In genomic region chr17:17779015-17779611, GRCh38 we compare ENCODE assay signal across 10 cellular contexts. TPM values are rescaled to one million over a fixed set of nuclear protein-coding genes. Genes with fewer than 3 reads are reported as not detected.
DNase-seq lines count a peak whose midpoint lies in the region; ATAC-seq and TF ChIP-seq lines count a peak whose summit lies in the region.
"Had no signal": no experiment of that assay in that cellular context is flagged by ENCODE, and none has a peak within 500 bp of the region (broad histone marks: within the 10 kb centered on the region; RNA-seq: fewer than 3 reads in every experiment).

No MANE protein-coding gene starts in this region.

- DNase-seq in body of pancreas (no peak), right atrium auricular region (ENCODE audit: low spot score) (no peak), prostate gland (ENCODE audit: low spot score) (no peak), glomerular visceral epithelial cell (ENCODE audit: extremely low spot score) (no peak), NOMO-1 treated with DMSO at 0.1 percent for 48 hours (lab: John Stamatoyannopoulos, UW; ENCODE audit: unreplicated experiment) (no peak)
- DNase-seq: NCI-H510A; stimulated activated CD4-positive, alpha-beta T cell treated with anti-CD3 and anti-CD28 coated beads, Interleukin-15, amount 100 ng/mL, for 24 hours had no signal

- no peaks in the 10 kb centered on the region for H3K36me3 ChIP-seq in body of pancreas (replicated peaks in 1 of 2; ENCODE audit: insufficient read depth in 1 of 2, low read depth in 2 of 2)
- no peaks in the 10 kb centered on the region for H3K36me3 ChIP-seq in right atrium auricular region
- no peaks in the 10 kb centered on the region for H3K36me3 ChIP-seq in prostate gland
- H3K36me3 ChIP-seq in urinary bladder (ENCODE audit: insufficient read depth): no peaks in the 10 kb centered on the region

- no peak overlapping the region for H3K4me3 ChIP-seq in body of pancreas
- no peak overlapping the region for H3K4me3 ChIP-seq in right atrium auricular region
- H3K4me3 ChIP-seq in prostate gland: no peak overlapping the region
- no peak overlapping the region for H3K4me3 ChIP-seq in urinary bladder (ENCODE audit: low read depth, low read length)
- H3K4me3 ChIP-seq: SJSA1 had no signal

- intact Hi-C loops in body of pancreas (cut with DNase I): no loop called here
- intact Hi-C loops in prostate gland (cut with DNase I): no loop called here

- TF ChIP-seq CTCF in body of pancreas (IDR thresholded peaks at IDR 0.05) (no peak), right atrium auricular region (IDR thresholded peaks at IDR 0.05) (no peak), prostate gland (IDR thresholded peaks at IDR 0.05) (no peak)

- H3K27me3 ChIP-seq in body of pancreas (no peaks in the 10 kb centered on the region), right atrium auricular region (no peaks in the 10 kb centered on the region), prostate gland (replicated peaks; ENCODE audit: insufficient read depth) (no peaks in the 10 kb centered on the region)
- H3K27me3 ChIP-seq: SJSA1 had no signal

- H3K27ac ChIP-seq in body of pancreas (peak overlapping the region in 3 of 4 donors; percentile 9 to 48 (median 32)), right atrium auricular region (peak overlapping the region; percentile 89 to 97), prostate gland (peak overlapping the region; percentile 57 to 70), urinary bladder (ENCODE audit: low read depth) (peak overlapping the region; percentile 60)
- H3K27ac ChIP-seq: SJSA1 had no signal

- H3K4me1 ChIP-seq in body of pancreas (peaks cover 50% of the 10 kb centered on the region), right atrium auricular region (peaks cover 0 to 69% of the 10 kb centered on the region in 2 donors), prostate gland (replicated peaks) (peaks cover 19% of the 10 kb centered on the region), urinary bladder (ENCODE audit: insufficient read depth) (no peaks in the 10 kb centered on the region)

- ATAC-seq in body of pancreas: no peak
- ATAC-seq in GM19351 (IDR thresholded peaks at IDR 0.05; ENCODE audit: unreplicated experiment): no peak

- no peaks in the 10 kb centered on the region for H3K9me3 ChIP-seq in body of pancreas
- no peaks in the 10 kb centered on the region for H3K9me3 ChIP-seq in right atrium auricular region
- no peaks in the 10 kb centered on the region for H3K9me3 ChIP-seq in prostate gland
- H3K9me3 ChIP-seq: SJSA1 had no signal

- 74 to 85% methylated on average over 5 to 16 of the region's 16 CpGs for whole genome bisulfite sequencing in body of pancreas, 2 donors
- 62% methylated on average over 16 of the region's 16 CpGs for WGBS in prostate gland
- WGBS in urinary bladder: 42% methylated on average over 16 of the region's 16 CpGs

- TF ChIP-seq POLR2A in body of pancreas (IDR thresholded peaks at IDR 0.05): no peak
- no peak for TF ChIP-seq POLR2A in prostate gland (IDR thresholded peaks at IDR 0.05)

RNA-seq across cellular contexts. Expression of gene SREBF1, which starts 57.7 kb away (rescaled TPM):
- 10 to 100 TPM; 22.3 to 88.0 TPM for total RNA-seq in body of pancreas
- 10 to 100 TPM; 17.0 to 29.8 TPM for total RNA-seq in right atrium auricular region
- total RNA-seq in prostate gland: 100 to 1,000 TPM; 134 to 299 TPM
- 21.1 TPM for total RNA-seq in urinary bladder
- 56.2 TPM for polyA plus RNA-seq in urinary bladder

Comparison
In these comparisons a context has a peak if more than half of its experiments do, and no peak if none do; other contexts are left out.
1. H3K27ac ChIP-seq: peak in every context shown above with its lines; median percentile 93 in right atrium auricular region; 64 in prostate gland; 60 in urinary bladder; 32 in body of pancreas.